Comparison of ENCODE assay signal across 19 cellular contexts in genomic region chr7:24024276-24024675, GRCh38.
"Had no signal": no experiment of that assay in that cellular context is flagged by ENCODE, and none has a peak within 500 bp of the region (broad histone marks: within the 10 kb centered on the region; RNA-seq: fewer than 3 reads in every experiment).

No MANE protein-coding gene starts in this region.

- DNase-seq: activated CD4-positive, alpha-beta T cell treated with anti-CD3 and anti-CD28 coated beads for 1 hour; activated CD8-positive, alpha-beta memory T cell treated with anti-CD3 and anti-CD28 coated beads for 24 hours; activated gamma-delta T cell; adrenal gland; effector memory CD8-positive, alpha-beta T cell; lower lobe of right lung; ovary; psoas muscle; right cardiac atrium; small intestine; stimulated activated CD4-positive, alpha-beta T cell treated with anti-CD3 and anti-CD28 coated beads, Interleukin-15, amount 100 ng/mL, for 24 hours; stimulated activated CD4-positive, alpha-beta T cell treated with anti-CD3 and anti-CD28 coated beads, Interleukin-4, amount 100 ng/mL, for 1 hour; stimulated activated naive CD8-positive, alpha-beta T cell treated with anti-CD3 and anti-CD28 coated beads, Interleukin-15, amount 100 ng/mL, for 72 hours; transverse colon had no signal

- H3K27ac ChIP-seq: adrenal gland, epithelial cell of prostate, hepatocyte, lower lobe of right lung, ovary, psoas muscle, suprapubic skin, transverse colon, vagina, WERI-Rb-1 had no signal

- H3K4me2 ChIP-seq: hepatocyte had no signal

- H3K9me3 ChIP-seq: adrenal gland, lower lobe of right lung, ovary, psoas muscle, suprapubic skin, transverse colon, vagina had no signal

- H3K27me3 ChIP-seq: adrenal gland, hepatocyte, ovary, suprapubic skin, transverse colon, vagina had no signal

- H3K4me3 ChIP-seq: adrenal gland, hepatocyte, lower lobe of right lung, ovary, psoas muscle, suprapubic skin, transverse colon, vagina had no signal

- H3K36me3 ChIP-seq: adrenal gland, lower lobe of right lung, ovary, suprapubic skin, transverse colon, vagina, WERI-Rb-1 had no signal

- H3K4me1 ChIP-seq: adrenal gland, lower lobe of right lung, psoas muscle, suprapubic skin, transverse colon, vagina had no signal

- H3K79me2 ChIP-seq: hepatocyte had no signal

- H2AFZ ChIP-seq: hepatocyte had no signal
